In genomic region chr1:68111804-68112436, GRCh38 we compare ENCODE assay signal across 9 cellular contexts.
DNase-seq lines count a peak whose midpoint lies in the region; ATAC-seq and TF ChIP-seq lines count a peak whose summit lies in the region.
"Had no signal": no experiment of that assay in that cellular context is flagged by ENCODE, and none has a peak within 500 bp of the region (broad histone marks: within the 10 kb centered on the region; RNA-seq: fewer than 3 reads in every experiment).

No MANE protein-coding gene starts in this region.

- H3K4me3 ChIP-seq in stomach, result no peak overlapping the region

- no peaks in the 10 kb centered on the region for H3K36me3 ChIP-seq in stomach

- no peaks in the 10 kb centered on the region for H3K36me3 Mint-ChIP-seq in activated naive CD4-positive, alpha-beta T cell treated with anti-CD3 and anti-CD28 coated beads for 36 hours (ENCODE audit: low read depth)
- H3K36me3 Mint-ChIP-seq in activated naive CD4-positive, alpha-beta T cell treated with anti-CD3 and anti-CD28 coated beads, Interleukin-2, amount 10 ng/mL, durations not matched to agents 7 days and 5 days, result no peaks in the 10 kb centered on the region
- H3K36me3 Mint-ChIP-seq: activated naive CD4-positive, alpha-beta T cell treated with anti-CD3 and anti-CD28 coated beads, Interleukin-2, amount 50 U/mL, for 72 hours had no signal

- peak in 5 of 7 experiments; percentile 26 to 53 (median 40) for TF ChIP-seq CTCF in stomach (IDR thresholded peaks at IDR 0.05)

- H3K4me3 Mint-ChIP-seq in activated naive CD4-positive, alpha-beta T cell treated with anti-CD3 and anti-CD28 coated beads for 36 hours, result no peak overlapping the region
- H3K4me3 Mint-ChIP-seq in activated naive CD4-positive, alpha-beta T cell treated with anti-CD3 and anti-CD28 coated beads, Interleukin-2, amount 10 ng/mL, durations not matched to agents 7 days and 5 days, result no peak overlapping the region

- ATAC-seq in GM21528 (IDR thresholded peaks at IDR 0.05; ENCODE audit: low FRiP score, unreplicated experiment) (no peak), GM21526 (IDR thresholded peaks at IDR 0.05; ENCODE audit: low FRiP score, unreplicated experiment) (no peak)

- H3K9me3 ChIP-seq in stomach, result no peaks in the 10 kb centered on the region

- in situ Hi-C loops in T47D (cut with HindIII; ENCODE audit: low pct_unique_long_range_greater_than_20kb, low sequenced_read_pairs), result no loop called here

- WGBS in stomach, 5 donors, result 24 to 32% (median 26%) methylated on average over 5 of the region's 5 CpGs

- no peak overlapping the region for H3K27ac Mint-ChIP-seq in activated naive CD4-positive, alpha-beta T cell treated with anti-CD3 and anti-CD28 coated beads for 36 hours
- H3K27ac Mint-ChIP-seq in activated naive CD4-positive, alpha-beta T cell treated with anti-CD3 and anti-CD28 coated beads, Interleukin-2, amount 10 ng/mL, durations not matched to agents 7 days and 5 days, result no peak overlapping the region

- H3K4me1 Mint-ChIP-seq in activated naive CD4-positive, alpha-beta T cell treated with anti-CD3 and anti-CD28 coated beads for 36 hours (ENCODE audit: low read depth), result peaks cover 3% of the 10 kb centered on the region
- H3K4me1 Mint-ChIP-seq in activated naive CD4-positive, alpha-beta T cell treated with anti-CD3 and anti-CD28 coated beads, Interleukin-2, amount 10 ng/mL, durations not matched to agents 7 days and 5 days, result no peaks in the 10 kb centered on the region

- DNase-seq in activated naive CD4-positive, alpha-beta T cell treated with anti-CD3 and anti-CD28 coated beads for 36 hours, result peak; percentile 11
- DNase-seq in activated naive CD4-positive, alpha-beta T cell treated with anti-CD3 and anti-CD28 coated beads, Interleukin-2, amount 10 ng/mL, durations not matched to agents 7 days and 5 days, result no peak
- DNase-seq in NCI-H345 treated with DMSO at 0.1 percent for 48 hours (lab: John Stamatoyannopoulos, UW; ENCODE audit: unreplicated experiment) (peak; percentile 39), T47D (ENCODE audit: low read depth in 1 of 2, low spot score in 1 of 2) (peak; percentile 34 to 75), islet precursor cell (peak; percentile 71), stomach (peak; percentile 58)

- CTCF ChIA-PET in activated naive CD4-positive, alpha-beta T cell treated with anti-CD3 and anti-CD28 coated beads for 36 hours (lab: Charles Lee), result interaction anchor here (1.2 kb wide), 1 partner anchor 346 kb away, joined by 3 read pairs; no protein-coding TSS in a partner anchor
- CTCF ChIA-PET in activated naive CD4-positive, alpha-beta T cell treated with anti-CD3 and anti-CD28 coated beads, Interleukin-2, amount 10 ng/mL, durations not matched to agents 7 days and 5 days (lab: Charles Lee), result interaction anchor here (1.6 kb wide), 1 partner anchor 8 kb away, joined by 3 read pairs; no protein-coding TSS in a partner anchor

- H3K27ac ChIP-seq in stomach, result peak overlapping the region in 1 of 5 donors; percentile 25

- TF ChIP-seq POLR2A in stomach (IDR thresholded peaks at IDR 0.05), result no peak

- H3K27me3 Mint-ChIP-seq in activated naive CD4-positive, alpha-beta T cell treated with anti-CD3 and anti-CD28 coated beads for 36 hours (ENCODE audit: low read depth), result peaks cover 2% of the 10 kb centered on the region
- H3K27me3 Mint-ChIP-seq in activated naive CD4-positive, alpha-beta T cell treated with anti-CD3 and anti-CD28 coated beads, Interleukin-2, amount 10 ng/mL, durations not matched to agents 7 days and 5 days, result peaks cover 9% of the 10 kb centered on the region

- no peaks in the 10 kb centered on the region for H3K27me3 ChIP-seq in stomach

- H3K4me1 ChIP-seq in stomach, result peaks cover 0 to 26% (median 16%) of the 10 kb centered on the region in 4 donors

- no peaks in the 10 kb centered on the region for H3K9me3 Mint-ChIP-seq in activated naive CD4-positive, alpha-beta T cell treated with anti-CD3 and anti-CD28 coated beads for 36 hours
- H3K9me3 Mint-ChIP-seq in activated naive CD4-positive, alpha-beta T cell treated with anti-CD3 and anti-CD28 coated beads, Interleukin-2, amount 10 ng/mL, durations not matched to agents 7 days and 5 days, result no peaks in the 10 kb centered on the region
- H3K9me3 Mint-ChIP-seq: activated naive CD4-positive, alpha-beta T cell treated with anti-CD3 and anti-CD28 coated beads, Interleukin-2, amount 50 U/mL, for 72 hours had no signal

- intact Hi-C loops in activated naive CD4-positive, alpha-beta T cell treated with anti-CD3 and anti-CD28 coated beads for 36 hours (cut with micrococcal nuclease), result loop anchor here (1.0 to 10.0 kb wide), 2 partner anchors 262 to 547 kb away; no protein-coding TSS in a partner anchor
- intact Hi-C loops in stomach (cut with DNase I; ENCODE audit: low total_unique reads), result no loop called here

- no peak for TF ChIP-seq EP300 in stomach (IDR thresholded peaks at IDR 0.05)
